8 cellular contexts compared by ENCODE assay signal in genomic region chr17:29565643-29566472, GRCh38. TPM values are rescaled to one million over a fixed set of nuclear protein-coding genes. Genes with fewer than 3 reads are reported as not detected.
DNase-seq lines count a peak whose midpoint lies in the region; ATAC-seq and TF ChIP-seq lines count a peak whose summit lies in the region.

No MANE protein-coding gene starts in this region.

- H3K4me3 ChIP-seq in A673 (ENCODE audit: low read depth, low read length, poor library complexity, severe bottlenecking) (peak overlapping the region; percentile 83), esophagus squamous epithelium (peak overlapping the region; percentile 58 to 79 (median 70))

- peak overlapping the region; percentile 97 for H3K27ac Mint-ChIP-seq in activated CD8-positive, alpha-beta T cell treated with anti-CD3 and anti-CD28 coated beads, Interleukin-2, amount 10 ng/mL, durations not matched to agents 7 days and 5 days
- H3K27ac Mint-ChIP-seq in neural crest cell (ENCODE audit: unreplicated experiment) (no peak overlapping the region), endothelial cell (ENCODE audit: unreplicated experiment) (no peak overlapping the region)

- no peaks in the 10 kb centered on the region for H3K27me3 Mint-ChIP-seq in activated CD8-positive, alpha-beta T cell treated with anti-CD3 and anti-CD28 coated beads, Interleukin-2, amount 10 ng/mL, durations not matched to agents 7 days and 5 days (ENCODE audit: low read depth)
- H3K27me3 Mint-ChIP-seq in neural crest cell (ENCODE audit: low read depth) (peaks cover 49% of the 10 kb centered on the region), endothelial cell (ENCODE audit: unreplicated experiment) (peaks cover 14% of the 10 kb centered on the region)

- H3K27me3 ChIP-seq in A673 (replicated peaks; ENCODE audit: insufficient read depth, low read depth, low read length, poor library complexity), result no peaks in the 10 kb centered on the region
- H3K27me3 ChIP-seq in esophagus squamous epithelium, result no peaks in the 10 kb centered on the region

- H3K4me1 ChIP-seq in A673 (ENCODE audit: insufficient read depth, low read length, poor library complexity, severe bottlenecking) (peaks cover 7% of the 10 kb centered on the region), esophagus squamous epithelium (peaks cover 14 to 79% (median 29%) of the 10 kb centered on the region in 3 donors)

- H3K9me3 Mint-ChIP-seq in activated CD8-positive, alpha-beta T cell treated with anti-CD3 and anti-CD28 coated beads, Interleukin-2, amount 10 ng/mL, durations not matched to agents 7 days and 5 days (ENCODE audit: insufficient read depth), result no peaks in the 10 kb centered on the region
- H3K9me3 Mint-ChIP-seq in neural crest cell, result no peaks in the 10 kb centered on the region
- H3K9me3 Mint-ChIP-seq in endothelial cell (ENCODE audit: unreplicated experiment), result no peaks in the 10 kb centered on the region

- peak overlapping the region; percentile 96 for H3K4me3 Mint-ChIP-seq in activated CD8-positive, alpha-beta T cell treated with anti-CD3 and anti-CD28 coated beads, Interleukin-2, amount 10 ng/mL, durations not matched to agents 7 days and 5 days
- H3K4me3 Mint-ChIP-seq in neural crest cell, result peak overlapping the region; percentile 87
- no peak overlapping the region for H3K4me3 Mint-ChIP-seq in endothelial cell (ENCODE audit: unreplicated experiment)

- CTCF ChIA-PET in A673 (lab: Charles Lee), result interaction anchor here (1.0 kb wide), 1 partner anchor 196 kb away, joined by 3 read pairs; no protein-coding TSS in a partner anchor
- CTCF ChIA-PET in activated CD8-positive, alpha-beta T cell treated with anti-CD3 and anti-CD28 coated beads, Interleukin-2, amount 10 ng/mL, durations not matched to agents 7 days and 5 days (lab: Charles Lee), result interaction anchor here (1.1 to 10.9 kb wide), 9 partner anchors 9 to 275 kb away, joined by 3 to 99 read pairs (median 4); partner anchors contain the start of gene ANKRD13B

- no TSS peak for BruUV-seq in A673 (replicated peaks; lab: Mats Ljungman, UMichigan)

- 0 out of 2 replicates have a peak, but pooled peaks have one; percentile 32 for TF ChIP-seq CTCF in A673 (conservative IDR thresholded peaks at IDR 0.05; ENCODE audit: low read depth, low read length)
- no peak for TF ChIP-seq CTCF in esophagus squamous epithelium (IDR thresholded peaks at IDR 0.05)
- peak; percentile 35 for TF ChIP-seq CTCF in neural crest cell (conservative IDR thresholded peaks at IDR 0.05)
- no peak for TF ChIP-seq CTCF in endothelial cell (IDR thresholded peaks at IDR 0.05; ENCODE audit: unreplicated experiment)

- TF ChIP-seq POLR2A in esophagus squamous epithelium (IDR thresholded peaks at IDR 0.05), result no peak

- peak; percentile 32 for ATAC-seq in activated CD8-positive, alpha-beta T cell treated with anti-CD3 and anti-CD28 coated beads, Interleukin-2, amount 10 ng/mL, durations not matched to agents 7 days and 5 days
- ATAC-seq in HG03457 (IDR thresholded peaks at IDR 0.05; ENCODE audit: unreplicated experiment), result no peak

- H3K9me3 ChIP-seq in A673 (ENCODE audit: low read depth, low read length, poor library complexity, severe bottlenecking), result no peaks in the 10 kb centered on the region
- H3K9me3 ChIP-seq in esophagus squamous epithelium, result no peaks in the 10 kb centered on the region

- 24 to 28% methylated on average over 3 to 10 of the region's 55 CpGs for WGBS in esophagus squamous epithelium, 2 donors

- intact Hi-C loops in A673 (cut with micrococcal nuclease; ENCODE audit: unreplicated experiment) (loop anchor here (10.0 kb wide), 1 partner anchor 59 kb away; the partner anchor contains the start of gene CORO6), esophagus squamous epithelium (cut with DNase I) (no loop called here)

- H3K36me3 Mint-ChIP-seq in activated CD8-positive, alpha-beta T cell treated with anti-CD3 and anti-CD28 coated beads, Interleukin-2, amount 10 ng/mL, durations not matched to agents 7 days and 5 days (ENCODE audit: low read depth), result peaks cover 43% of the 10 kb centered on the region
- H3K36me3 Mint-ChIP-seq in neural crest cell (ENCODE audit: low read depth) (no peaks in the 10 kb centered on the region), endothelial cell (ENCODE audit: low read depth, unreplicated experiment) (peaks cover 7% of the 10 kb centered on the region)

- no peaks in the 10 kb centered on the region for H3K36me3 ChIP-seq in A673 (ENCODE audit: insufficient read depth, low read length, poor library complexity, severe bottlenecking)
- peaks cover 0 to 16% (median 0%) of the 10 kb centered on the region in 3 donors for H3K36me3 ChIP-seq in esophagus squamous epithelium

- no peak overlapping the region for H3K27ac ChIP-seq in A673 (ENCODE audit: low read depth, low read length, poor library complexity, severe bottlenecking)
- peak overlapping the region; percentile 59 to 93 (median 86) for H3K27ac ChIP-seq in esophagus squamous epithelium

- DNase-seq in A673 (ENCODE audit: low spot score) (no peak), GM19238 (ENCODE audit: insufficient read length, low spot score) (peak; percentile 52), NCI-H2171 (lab: John Stamatoyannopoulos, UW) (peak; percentile 56), esophagus squamous epithelium (lab: John Stamatoyannopoulos, UW) (no peak), neural crest cell (ENCODE audit: low read depth, low spot score) (no peak), endothelial cell (ENCODE audit: low spot score) (no peak)
- DNase-seq in activated CD8-positive, alpha-beta T cell treated with anti-CD3 and anti-CD28 coated beads, Interleukin-2, amount 10 ng/mL, durations not matched to agents 7 days and 5 days, result peak; percentile 77

- H3K4me1 Mint-ChIP-seq in activated CD8-positive, alpha-beta T cell treated with anti-CD3 and anti-CD28 coated beads, Interleukin-2, amount 10 ng/mL, durations not matched to agents 7 days and 5 days (ENCODE audit: low read depth), result peaks cover 46% of the 10 kb centered on the region
- H3K4me1 Mint-ChIP-seq in neural crest cell, result peaks cover 21% of the 10 kb centered on the region
- H3K4me1 Mint-ChIP-seq in endothelial cell (ENCODE audit: unreplicated experiment), result peaks cover 19% of the 10 kb centered on the region

- POLR2A ChIA-PET in A673 (lab: Charles Lee; ENCODE audit: low non-redundant PET), result no interaction called here
- POLR2A ChIA-PET in activated CD8-positive, alpha-beta T cell treated with anti-CD3 and anti-CD28 coated beads, Interleukin-2, amount 10 ng/mL, durations not matched to agents 7 days and 5 days (lab: Charles Lee), result interaction anchor here (3.2 to 4.7 kb wide), 2 partner anchors 10 to 51 kb away, joined by 9 to 26 read pairs; no protein-coding TSS in a partner anchor

RNA-seq across cellular contexts. Expression of gene ABHD15, which starts 1.0 kb away (rescaled TPM):
- total RNA-seq in A673 (2021) (5.4 and 8.0 TPM in 2 replicates), esophagus squamous epithelium (1 to 10 TPM; 4.3 to 7.2 (median 5.4) TPM), neural crest cell (3.7 and 4.2 TPM in 2 replicates), endothelial cell (ENCODE audit: unreplicated experiment) (1.7 TPM)
- 10 to 100 TPM; 21.1 to 21.7 TPM for total RNA-seq in activated CD8-positive, alpha-beta T cell treated with anti-CD3 and anti-CD28 coated beads, Interleukin-2, amount 10 ng/mL, durations not matched to agents 7 days and 5 days

RNA-seq across cellular contexts. Expression of gene TP53I13, which starts 2.6 kb away (rescaled TPM):
- total RNA-seq in A673 (2021) (34.6 and 41.4 TPM in 2 replicates), esophagus squamous epithelium (10 to 100 TPM; 11.8 to 34.9 (median 21.8) TPM), neural crest cell (34.3 and 35.0 TPM in 2 replicates), endothelial cell (ENCODE audit: unreplicated experiment) (15.7 TPM)
- total RNA-seq in activated CD8-positive, alpha-beta T cell treated with anti-CD3 and anti-CD28 coated beads, Interleukin-2, amount 10 ng/mL, durations not matched to agents 7 days and 5 days, result 10 to 100 TPM; 96.7 to 97.9 TPM

RNA-seq across cellular contexts. Expression of gene GIT1, which starts 23.6 kb away (rescaled TPM):
- total RNA-seq in A673 (2021) (120 and 125 TPM in 2 replicates), esophagus squamous epithelium (10 to 100 TPM; 24.0 to 45.4 (median 29.6) TPM), neural crest cell (89.3 and 96.5 TPM in 2 replicates), endothelial cell (ENCODE audit: unreplicated experiment) (116 TPM)
- total RNA-seq in activated CD8-positive, alpha-beta T cell treated with anti-CD3 and anti-CD28 coated beads, Interleukin-2, amount 10 ng/mL, durations not matched to agents 7 days and 5 days, result 10 to 100 TPM; 72.7 to 75.1 TPM

RNA-seq across cellular contexts. Expression of gene ANKRD13B, which starts 27.1 kb away (rescaled TPM):
- total RNA-seq in A673 (2021) (81.5 and 98.7 TPM in 2 replicates), esophagus squamous epithelium (10 to 100 TPM in 2 of 4 donors, 1 to 10 TPM in 2; 3.3 to 18.7 (median 10.2) TPM), neural crest cell (65.0 and 70.0 TPM in 2 replicates), endothelial cell (ENCODE audit: unreplicated experiment) (7.6 TPM)
- total RNA-seq in activated CD8-positive, alpha-beta T cell treated with anti-CD3 and anti-CD28 coated beads, Interleukin-2, amount 10 ng/mL, durations not matched to agents 7 days and 5 days, result 10 to 100 TPM; 11.2 to 12.5 TPM

RNA-seq across cellular contexts. Expression of gene CORO6, which starts 56.9 kb away (rescaled TPM):
- 19.7 and 28.9 TPM in 2 replicates for total RNA-seq in A673 (2021)
- 1 to 10 TPM; 6.2 to 6.3 TPM for total RNA-seq in activated CD8-positive, alpha-beta T cell treated with anti-CD3 and anti-CD28 coated beads, Interleukin-2, amount 10 ng/mL, durations not matched to agents 7 days and 5 days
- 10 to 100 TPM in 1 of 4 donors, 1 to 10 TPM in 3; 2.0 to 39.9 (median 6.5) TPM for total RNA-seq in esophagus squamous epithelium
- 2.7 and 3.1 TPM in 2 replicates for total RNA-seq in neural crest cell
- 13.0 TPM for total RNA-seq in endothelial cell (ENCODE audit: unreplicated experiment)

Comparison
In these comparisons a context has a peak if more than half of its experiments do, and no peak if none do; other contexts are left out.
1. DNase-seq: peak in GM19238 (single experiment), NCI-H2171 (single experiment) and activated CD8-positive, alpha-beta T cell treated with anti-CD3 and anti-CD28 coated beads, Interleukin-2, amount 10 ng/mL, durations not matched to agents 7 days and 5 days (single experiment); none in A673 (single experiment), esophagus squamous epithelium (single experiment), neural crest cell (single experiment) and endothelial cell (single experiment).
2. CTCF ChIP-seq: peak in A673 (single experiment) and neural crest cell (single experiment); none in esophagus squamous epithelium (0 of 6) and endothelial cell (single experiment).